Comparison of ENCODE assay signal across 13 cellular contexts in genomic region chr17:41340934-41341861, GRCh38. TPM values are rescaled to one million over a fixed set of nuclear protein-coding genes. Genes with fewer than 3 reads are reported as not detected.
DNase-seq lines count a peak whose midpoint lies in the region; ATAC-seq lines count a peak whose summit lies in the region.
"Had no signal": no experiment of that assay in that cellular context is flagged by ENCODE, and none has a peak within 500 bp of the region (broad histone marks: within the 10 kb centered on the region; RNA-seq: fewer than 3 reads in every experiment).

No MANE protein-coding gene starts in this region.

- DNase-seq in T-helper 17 cell (peak in 2 of 3 donors; percentile 42 to 43), HK-2 (ENCODE audit: unreplicated experiment) (no peak)
- peak; percentile 43 for DNase-seq in activated naive CD4-positive, alpha-beta T cell treated with anti-CD3 and anti-CD28 coated beads, Interleukin-2, amount 50 U/mL, for 16 hours
- DNase-seq in stimulated activated CD4-positive, alpha-beta T cell treated with anti-CD3 and anti-CD28 coated beads, Interleukin-1b, Interleukin-23, amount 100 ng/mL, for 48 hours: peak; percentile 50
- DNase-seq: aorta, NCI-H2029 treated with DMSO at 0.1 percent for 48 hours, PC-3 had no signal

- ATAC-seq in GM18907 (IDR thresholded peaks at IDR 0.05; ENCODE audit: unreplicated experiment) (peak; percentile 38), T-helper 17 cell (peak; percentile 54), GM21786 (IDR thresholded peaks at IDR 0.05; ENCODE audit: unreplicated experiment) (no peak), HG02870 (IDR thresholded peaks at IDR 0.05; ENCODE audit: unreplicated experiment) (no peak), HG02852 (IDR thresholded peaks at IDR 0.05; ENCODE audit: unreplicated experiment) (no peak)
- ATAC-seq: PC-3 had no signal

- H3K9me3 ChIP-seq in T-helper 17 cell (ENCODE audit: control insufficient read depth, low read length, poor library complexity, severe bottlenecking): no peaks in the 10 kb centered on the region

- peaks cover 43% of the 10 kb centered on the region for H3K4me1 Mint-ChIP-seq in T-helper 17 cell

- peak overlapping the region; percentile 80 for H3K4me3 Mint-ChIP-seq in T-helper 17 cell

- H3K36me3 Mint-ChIP-seq in T-helper 17 cell (ENCODE audit: low read depth): no peaks in the 10 kb centered on the region

- peak overlapping the region; percentile 99 for H3K27ac Mint-ChIP-seq in T-helper 17 cell

- no peaks in the 10 kb centered on the region for H3K27me3 Mint-ChIP-seq in T-helper 17 cell

RNA-seq across cellular contexts. Expression of gene KRT33A, which starts 9.4 kb away (rescaled TPM):
- not detected for total RNA-seq in T-helper 17 cell
- total RNA-seq: aorta, hepatocyte, lung, PC-3 had no signal

RNA-seq across cellular contexts. Expression of gene KRTAP17-1, which starts 25.7 kb away (rescaled TPM):
- total RNA-seq in T-helper 17 cell: not detected
- total RNA-seq: aorta, hepatocyte, lung, PC-3 had no signal

RNA-seq across cellular contexts. Expression of gene KRT33B, which starts 28.4 kb away (rescaled TPM):
- total RNA-seq in T-helper 17 cell: not detected
- total RNA-seq: aorta, hepatocyte, lung, PC-3 had no signal

RNA-seq across cellular contexts. Expression of gene KRTAP16-1, which starts 32.1 kb away (rescaled TPM):
- total RNA-seq in T-helper 17 cell: under 1 TPM; 0.17 to 0.34 TPM
- total RNA-seq: aorta, hepatocyte, lung, PC-3 had no signal

RNA-seq across cellular contexts. Expression of gene KRTAP29-1, which starts 38.5 kb away (rescaled TPM):
- not detected for total RNA-seq in T-helper 17 cell
- total RNA-seq: aorta, hepatocyte, lung, PC-3 had no signal

Comparison
In these comparisons a context has a peak if more than half of its experiments do, and no peak if none do; other contexts are left out.
1. ATAC-seq: peak in GM18907 (single experiment) and T-helper 17 cell (single experiment); none in GM21786 (single experiment), HG02870 (single experiment) and HG02852 (single experiment).